ENCODE assay signal across 11 cellular contexts in the genomic region with DNA sequence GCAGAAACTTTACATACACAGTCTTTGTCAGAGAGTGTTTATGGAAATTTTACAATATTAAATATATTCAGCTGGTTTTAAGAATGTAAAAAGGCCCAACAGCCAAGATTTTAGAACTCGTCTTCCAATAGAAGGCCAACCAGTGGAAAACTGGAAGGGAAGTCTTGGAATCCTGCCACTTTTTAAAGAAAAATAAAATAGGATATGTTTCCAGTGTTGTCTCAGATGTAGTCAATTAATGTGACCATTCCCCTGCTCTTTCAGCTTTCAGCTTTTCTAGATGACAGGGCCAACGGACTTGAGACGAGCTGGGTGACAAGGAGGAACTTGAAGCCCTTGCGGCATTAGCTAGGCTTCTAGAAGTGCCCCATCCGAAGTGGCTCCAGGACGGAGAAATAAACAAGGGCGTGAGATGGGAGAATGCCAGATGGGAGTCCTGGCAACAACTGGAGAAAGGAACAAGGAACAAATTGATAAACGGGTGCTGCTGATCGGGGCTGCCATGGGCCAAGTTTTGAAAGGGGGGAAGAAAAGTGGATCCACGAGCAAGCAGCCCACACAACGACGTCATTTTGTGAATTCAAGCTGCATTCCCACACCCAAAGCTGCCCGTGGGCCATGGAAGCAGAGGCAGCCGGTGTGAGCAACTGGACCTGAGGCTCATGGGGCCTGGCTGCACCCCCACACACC. TPM values are rescaled to one million over a fixed set of nuclear protein-coding genes. Genes with fewer than 3 reads are reported as not detected.
DNase-seq lines count a peak whose midpoint lies in the region; ATAC-seq, FAIRE-seq and TF ChIP-seq lines count a peak whose summit lies in the region.
"Had no signal": no experiment of that assay in that cellular context is flagged by ENCODE, and none has a peak within 500 bp of the region (broad histone marks: within the 10 kb centered on the region; RNA-seq: fewer than 3 reads in every experiment).

No MANE protein-coding gene starts in this region.

- H3K4me1 Mint-ChIP-seq in T-cell: no peaks in the 10 kb centered on the region

- H3K27ac Mint-ChIP-seq in T-cell: no peak overlapping the region

- WGBS in right cardiac atrium: 19% methylated on average over 14 of the region's 14 CpGs

- H3K27me3 ChIP-seq in right cardiac atrium (ENCODE audit: control insufficient read depth, insufficient read depth): no peaks in the 10 kb centered on the region
- H3K27me3 ChIP-seq: BLaER1 treated with 17β-estradiol and CSF1 and Interleukin-3, amounts not matched to agents 10 nM and 100 nM had no signal

- H3K9me3 Mint-ChIP-seq in T-cell: no peaks in the 10 kb centered on the region

- peaks cover 46% of the 10 kb centered on the region for H3K4me1 ChIP-seq in right cardiac atrium (ENCODE audit: control insufficient read depth, insufficient read depth, low read length)

- H3K27ac ChIP-seq in coronary artery (peak overlapping the region; percentile 77 to 89), right cardiac atrium (ENCODE audit: low read length) (peak overlapping the region; percentile 84)
- H3K27ac ChIP-seq: BLaER1 treated with 17β-estradiol and CSF1 and Interleukin-3, amounts not matched to agents 10 nM and 100 nM had no signal

- no peak for FAIRE-seq in HTR-8/SVneo (lab: Jason Lieb, UNC)
- FAIRE-seq: urothelium cell line had no signal

- intact Hi-C loops in right cardiac atrium (cut with DNase I): no loop called here

- TF ChIP-seq CTCF in coronary artery (IDR thresholded peaks at IDR 0.05): no peak

- peak; percentile 32 to 34 for ATAC-seq in right cardiac atrium
- ATAC-seq in HG02623 (IDR thresholded peaks at IDR 0.05; ENCODE audit: unreplicated experiment): no peak
- no peak for ATAC-seq in T-cell (replicated peaks in 1 of 4)

- H3K4me3 Mint-ChIP-seq in T-cell: no peak overlapping the region

- CTCF ChIA-PET in T-cell (lab: Charles Lee): no interaction called here

- H3K9me3 ChIP-seq in right cardiac atrium (ENCODE audit: control insufficient read depth, low read length): no peaks in the 10 kb centered on the region
- H3K9me3 ChIP-seq: BLaER1 treated with 17β-estradiol and CSF1 and Interleukin-3, amounts not matched to agents 10 nM and 100 nM had no signal

- POLR2A ChIA-PET in T-cell (lab: Charles Lee): no interaction called here

- DNase-seq in AG20443 (ENCODE audit: low spot score) (peak; percentile 30), coronary artery (ENCODE audit: low spot score) (no peak), right cardiac atrium (peak; percentile 59 to 85 (median 79)), putamen (ENCODE audit: low spot score) (peak; percentile 32), T-cell (no peak), NCI-H1417 (lab: John Stamatoyannopoulos, UW) (no peak), HTR-8/SVneo (ENCODE audit: insufficient read length, low spot score) (no peak)
- DNase-seq: stimulated activated CD4-positive, alpha-beta T cell treated with anti-CD3 and anti-CD28 coated beads, Interleukin-2, amount 100 ng/mL, for 24 hours had no signal

- H3K27me3 Mint-ChIP-seq in T-cell: peaks cover 1 to 3% of the 10 kb centered on the region in 2 donors

- peak overlapping the region; percentile 49 for H3K4me3 ChIP-seq in coronary artery
- H3K4me3 ChIP-seq in right cardiac atrium (ENCODE audit: low read length): no peak overlapping the region
- H3K4me3 ChIP-seq: BLaER1 treated with 17β-estradiol and CSF1 and Interleukin-3, amounts not matched to agents 10 nM and 100 nM had no signal

- H3K36me3 Mint-ChIP-seq in T-cell: no peaks in the 10 kb centered on the region

RNA-seq across cellular contexts. Expression of a gene that starts 42.3 kb away (rescaled TPM):
- total RNA-seq in right cardiac atrium (10 to 100 TPM; 36.6 to 38.7 (median 38.0) TPM), T-cell (1 to 10 TPM; 1.1 to 5.8 (median 3.1) TPM)
- polyA plus RNA-seq in right cardiac atrium: 16.6 TPM

Comparison
In these comparisons a context has a peak if more than half of its experiments do, and no peak if none do; other contexts are left out.
1. DNase-seq: peak in AG20443 (single experiment), right cardiac atrium (3 of 3) and putamen (single experiment); none in coronary artery (single experiment), T-cell (0 of 34), NCI-H1417 (0 of 3) and HTR-8/SVneo (single experiment).
2. ATAC-seq: peak in right cardiac atrium (2 of 2); none in HG02623 (single experiment) and T-cell (0 of 4).
3. RNA of a gene that starts 42.3 kb away (total RNA-seq): 36.6 to 38.7 TPM in right cardiac atrium; 1.1 to 5.8 TPM in T-cell; every median in the first group is over 4 times any median in the second.